In the genomic region with DNA sequence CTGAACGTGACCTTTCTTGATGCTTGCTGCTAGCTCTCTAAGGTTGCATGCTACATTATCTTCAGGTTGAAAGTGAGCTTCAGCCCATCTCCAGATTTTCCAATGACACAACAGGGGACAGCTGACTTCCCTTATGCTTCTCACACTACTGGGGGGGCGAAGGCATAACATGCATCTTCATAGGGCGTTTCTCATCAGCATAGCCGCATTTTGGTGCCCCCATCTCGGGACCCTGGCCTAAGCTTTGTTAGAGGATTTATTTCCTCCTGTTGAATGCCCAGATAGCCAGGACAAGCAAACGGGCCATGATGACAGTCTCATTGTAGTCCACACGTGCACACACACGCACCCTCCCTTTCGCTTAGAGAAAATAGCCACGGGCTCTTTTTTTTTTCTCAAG, we compare ENCODE assay signal across 1 cellular context.
TF ChIP-seq lines count a peak whose summit lies in the region.

No MANE protein-coding gene starts in this region.

TF ChIP-seq in HepG2, 621 proteins besides CTCF, POLR2A, EP300 and RAD21 (continued from another document):
- TF ChIP-seq, protein P1, sequence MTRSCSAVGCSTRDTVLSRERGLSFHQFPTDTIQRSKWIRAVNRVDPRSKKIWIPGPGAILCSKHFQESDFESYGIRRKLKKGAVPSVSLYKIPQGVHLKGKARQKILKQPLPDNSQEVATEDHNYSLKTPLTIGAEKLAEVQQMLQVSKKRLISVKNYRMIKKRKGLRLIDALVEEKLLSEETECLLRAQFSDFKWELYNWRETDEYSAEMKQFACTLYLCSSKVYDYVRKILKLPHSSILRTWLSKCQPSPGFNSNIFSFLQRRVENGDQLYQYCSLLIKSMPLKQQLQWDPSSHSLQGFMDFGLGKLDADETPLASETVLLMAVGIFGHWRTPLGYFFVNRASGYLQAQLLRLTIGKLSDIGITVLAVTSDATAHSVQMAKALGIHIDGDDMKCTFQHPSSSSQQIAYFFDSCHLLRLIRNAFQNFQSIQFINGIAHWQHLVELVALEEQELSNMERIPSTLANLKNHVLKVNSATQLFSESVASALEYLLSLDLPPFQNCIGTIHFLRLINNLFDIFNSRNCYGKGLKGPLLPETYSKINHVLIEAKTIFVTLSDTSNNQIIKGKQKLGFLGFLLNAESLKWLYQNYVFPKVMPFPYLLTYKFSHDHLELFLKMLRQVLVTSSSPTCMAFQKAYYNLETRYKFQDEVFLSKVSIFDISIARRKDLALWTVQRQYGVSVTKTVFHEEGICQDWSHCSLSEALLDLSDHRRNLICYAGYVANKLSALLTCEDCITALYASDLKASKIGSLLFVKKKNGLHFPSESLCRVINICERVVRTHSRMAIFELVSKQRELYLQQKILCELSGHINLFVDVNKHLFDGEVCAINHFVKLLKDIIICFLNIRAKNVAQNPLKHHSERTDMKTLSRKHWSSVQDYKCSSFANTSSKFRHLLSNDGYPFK (CRISPR knock-in tag; IDR thresholded peaks at IDR 0.05; ENCODE audit: borderline replicate concordance) = no peak
- TF ChIP-seq ZNF776 (CRISPR knock-in tag; IDR thresholded peaks at IDR 0.05) (no peak), MZF1 (CRISPR knock-in tag; IDR thresholded peaks at IDR 0.05; ENCODE audit: borderline replicate concordance) (no peak)
